In the genomic region with DNA sequence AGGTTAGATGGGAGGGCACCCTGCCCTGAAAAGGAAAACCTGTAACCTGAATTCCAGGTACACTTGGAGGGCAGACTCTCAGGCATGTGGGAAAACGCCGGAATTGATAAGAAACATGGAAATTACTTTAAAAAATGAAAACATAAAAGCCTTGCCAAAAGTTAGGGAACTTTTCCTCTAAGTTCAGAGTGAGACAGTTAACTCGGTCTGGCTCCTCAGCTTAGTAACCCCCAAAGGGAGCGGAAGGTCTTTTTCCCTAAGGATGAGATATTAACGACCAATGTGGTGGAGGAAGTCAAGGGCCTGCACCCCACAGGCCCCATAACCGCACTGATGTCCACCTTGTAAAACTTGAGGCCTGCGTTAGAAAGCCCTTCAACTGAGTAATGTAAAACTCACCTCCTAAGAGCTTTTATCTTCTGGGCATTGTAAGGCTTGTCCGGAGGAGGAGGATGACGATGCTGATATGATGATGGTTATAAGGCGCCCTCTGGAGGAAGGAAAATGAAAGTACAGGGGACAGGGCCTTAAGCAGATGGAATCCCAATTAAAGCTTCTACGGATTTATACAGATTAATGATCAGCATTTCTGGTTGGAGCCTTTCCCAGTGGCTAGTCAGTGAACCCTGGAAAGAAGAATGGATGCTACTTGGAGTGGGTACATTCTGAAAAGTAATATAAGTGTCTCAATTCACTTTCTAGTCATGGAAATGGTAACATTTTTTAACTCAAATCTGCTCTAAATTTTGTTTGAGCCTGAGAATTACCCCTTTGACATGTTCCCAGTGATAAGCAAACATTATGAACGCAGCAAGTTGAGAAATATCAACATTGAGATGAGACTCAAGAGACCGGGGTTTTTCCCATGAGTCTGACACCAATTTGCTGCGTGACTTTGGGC, we compare ENCODE assay signal across 8 cellular contexts. TPM values are rescaled to one million over a fixed set of nuclear protein-coding genes. Genes with fewer than 3 reads are reported as not detected.
DNase-seq lines count a peak whose midpoint lies in the region; ATAC-seq and TF ChIP-seq lines count a peak whose summit lies in the region.

No MANE protein-coding gene starts in this region.

- no peaks in the 10 kb centered on the region for H4K20me1 ChIP-seq in mammary epithelial cell (ENCODE audit: insufficient read depth, low read length)

- peak; percentile 78 to 80 for TF ChIP-seq CTCF in mammary epithelial cell (conservative IDR thresholded peaks at IDR 0.05 in 1 of 2, IDR thresholded peaks at IDR 0.05 in 1 of 2; ENCODE audit: extremely low read depth in 1 of 2, insufficient read depth in 1 of 2, low read depth in 1 of 2, low read length in 2 of 2)

- H3K36me3 ChIP-seq in mammary epithelial cell (ENCODE audit: insufficient read depth, low read length): no peaks in the 10 kb centered on the region

- CTCF ChIA-PET in activated CD8-positive, alpha-beta memory T cell treated with anti-CD3 and anti-CD28 coated beads, Interleukin-2, amount 10 ng/mL, durations not matched to agents 7 days and 5 days (lab: Charles Lee): interaction anchor here (0.9 to 1.7 kb wide), 11 partner anchors 8 to 1164 kb away, joined by 3 to 10 read pairs (median 5); partner anchors contain the start of gene VPS50
- CTCF ChIA-PET in mammary epithelial cell (lab: Charles Lee; ENCODE audit: low non-redundant PET): interaction anchor here (0.5 to 1.7 kb wide), 7 partner anchors 61 to 529 kb away, joined by 3 to 16 read pairs (median 5); no protein-coding TSS in a partner anchor

- no peak overlapping the region for H3K9ac ChIP-seq in mammary epithelial cell (ENCODE audit: insufficient read depth, low read length)

- H3K4me3 ChIP-seq in mammary epithelial cell (replicated peaks in 1 of 3; ENCODE audit: insufficient read depth in 1 of 3, low read depth in 2 of 3, low read length in 3 of 3): no peak overlapping the region

- ATAC-seq in activated CD8-positive, alpha-beta memory T cell treated with anti-CD3 and anti-CD28 coated beads, Interleukin-2, amount 10 ng/mL, durations not matched to agents 7 days and 5 days: peak; percentile 72
- peak; percentile 78 for ATAC-seq in GM21786 (IDR thresholded peaks at IDR 0.05; ENCODE audit: unreplicated experiment)
- peak; percentile 72 for ATAC-seq in stimulated activated effector memory CD8-positive, alpha-beta T cell treated with anti-CD3 and anti-CD28 coated beads, Interleukin-12 subunit alpha, Interleukin-12 subunit beta, amount 100 ng/mL, for 72 hours

- H3K27me3 Mint-ChIP-seq in activated CD8-positive, alpha-beta memory T cell treated with anti-CD3 and anti-CD28 coated beads, Interleukin-2, amount 10 ng/mL, durations not matched to agents 7 days and 5 days: peaks cover 13% of the 10 kb centered on the region

- dilution Hi-C loops in mammary epithelial cell (cut with HindIII; ENCODE audit: low sequenced_read_pairs): no loop called here

- intact Hi-C loops in mammary epithelial cell (cut with micrococcal nuclease): loop anchor here (1.0 to 10.0 kb wide), 7 partner anchors 100 to 678 kb away; no protein-coding TSS in a partner anchor

- H3K27me3 ChIP-seq in mammary epithelial cell (ENCODE audit: insufficient read depth, low read length): peaks cover 2% of the 10 kb centered on the region

- no peaks in the 10 kb centered on the region for H3K36me3 Mint-ChIP-seq in activated CD8-positive, alpha-beta memory T cell treated with anti-CD3 and anti-CD28 coated beads, Interleukin-2, amount 10 ng/mL, durations not matched to agents 7 days and 5 days
- H3K36me3 Mint-ChIP-seq in stimulated activated effector memory CD8-positive, alpha-beta T cell treated with anti-CD3 and anti-CD28 coated beads, Interleukin-12 subunit alpha, Interleukin-12 subunit beta, amount 100 ng/mL, for 72 hours: no peaks in the 10 kb centered on the region

- H3K9me3 ChIP-seq in mammary epithelial cell (replicated peaks; ENCODE audit: insufficient read depth, low read length): no peaks in the 10 kb centered on the region

- BruUV-seq in mammary epithelial cell (replicated peaks; lab: Mats Ljungman, UMichigan): no TSS peak

- H3K4me2 ChIP-seq in mammary epithelial cell (ENCODE audit: insufficient read depth, low read depth, low read length): peak overlapping the region; percentile 31

- H3K27ac ChIP-seq in mammary epithelial cell (ENCODE audit: insufficient read depth, low read depth, low read length): no peak overlapping the region

- H3K79me2 ChIP-seq in mammary epithelial cell (ENCODE audit: insufficient read depth, low read length): no peaks in the 10 kb centered on the region

- in situ Hi-C loops in mammary epithelial cell (cut with MboI; ENCODE audit: low sequenced_read_pairs in 2 of 2): loop anchor here in 1 of 2 donors (10.0 kb wide), 1 partner anchor 101 kb away; no protein-coding TSS in a partner anchor

- H3K4me3 Mint-ChIP-seq in activated CD8-positive, alpha-beta memory T cell treated with anti-CD3 and anti-CD28 coated beads, Interleukin-2, amount 10 ng/mL, durations not matched to agents 7 days and 5 days: peak overlapping the region; percentile 56
- peak overlapping the region; percentile 24 for H3K4me3 Mint-ChIP-seq in stimulated activated effector memory CD8-positive, alpha-beta T cell treated with anti-CD3 and anti-CD28 coated beads, Interleukin-12 subunit alpha, Interleukin-12 subunit beta, amount 100 ng/mL, for 72 hours

- peaks cover 15% of the 10 kb centered on the region for H3K4me1 ChIP-seq in mammary epithelial cell (ENCODE audit: insufficient read depth, low read length)

- WGBS in mammary epithelial cell (ENCODE audit: low coverage, missing lambda C conversion rate): 25% methylated on average over 14 of the region's 14 CpGs

- peak overlapping the region; percentile 75 for H2AFZ ChIP-seq in mammary epithelial cell (ENCODE audit: low read depth, low read length)

- peak; percentile 59 for DNase-seq in activated CD8-positive, alpha-beta memory T cell treated with anti-CD3 and anti-CD28 coated beads, Interleukin-2, amount 10 ng/mL, durations not matched to agents 7 days and 5 days
- no peak for DNase-seq in activated CD8-positive, alpha-beta memory T cell treated with anti-CD3 and anti-CD28 coated beads, Interleukin-2, amount 50 U/mL, for 48 hours
- DNase-seq in HuH-7.5 (ENCODE audit: low spot score) (peak; percentile 68), OCI-M1 (lab: John Stamatoyannopoulos, UW) (peak; percentile 94), mammary epithelial cell (peak; percentile 63), iris pigment epithelial cell (ENCODE audit: low read depth) (peak; percentile 87)
- DNase-seq in stimulated activated effector memory CD8-positive, alpha-beta T cell treated with anti-CD3 and anti-CD28 coated beads, Interleukin-12 subunit alpha, Interleukin-12 subunit beta, amount 100 ng/mL, for 72 hours (ENCODE audit: low spot score in 2 of 2): peak in 1 of 2 donors; percentile 51

- peak overlapping the region; percentile 49 for H3K27ac Mint-ChIP-seq in activated CD8-positive, alpha-beta memory T cell treated with anti-CD3 and anti-CD28 coated beads, Interleukin-2, amount 10 ng/mL, durations not matched to agents 7 days and 5 days
- no peak overlapping the region for H3K27ac Mint-ChIP-seq in stimulated activated effector memory CD8-positive, alpha-beta T cell treated with anti-CD3 and anti-CD28 coated beads, Interleukin-12 subunit alpha, Interleukin-12 subunit beta, amount 100 ng/mL, for 72 hours

- H3K9me3 Mint-ChIP-seq in activated CD8-positive, alpha-beta memory T cell treated with anti-CD3 and anti-CD28 coated beads, Interleukin-2, amount 10 ng/mL, durations not matched to agents 7 days and 5 days (ENCODE audit: low read depth): no peaks in the 10 kb centered on the region
- H3K9me3 Mint-ChIP-seq in stimulated activated effector memory CD8-positive, alpha-beta T cell treated with anti-CD3 and anti-CD28 coated beads, Interleukin-12 subunit alpha, Interleukin-12 subunit beta, amount 100 ng/mL, for 72 hours: no peaks in the 10 kb centered on the region

- peaks cover 25% of the 10 kb centered on the region for H3K4me1 Mint-ChIP-seq in activated CD8-positive, alpha-beta memory T cell treated with anti-CD3 and anti-CD28 coated beads, Interleukin-2, amount 10 ng/mL, durations not matched to agents 7 days and 5 days
- peaks cover 11% of the 10 kb centered on the region for H3K4me1 Mint-ChIP-seq in stimulated activated effector memory CD8-positive, alpha-beta T cell treated with anti-CD3 and anti-CD28 coated beads, Interleukin-12 subunit alpha, Interleukin-12 subunit beta, amount 100 ng/mL, for 72 hours

RNA-seq across cellular contexts. Expression of gene COL1A2, which starts 0.7 kb away (rescaled TPM):
- 1 to 10 TPM in 1 of 2 experiments, under 1 TPM in 1; 0.50 to 1.6 TPM for total RNA-seq in activated CD8-positive, alpha-beta memory T cell treated with anti-CD3 and anti-CD28 coated beads, Interleukin-2, amount 10 ng/mL, durations not matched to agents 7 days and 5 days
- 10 to 100 TPM in 1 of 2 donors, under 1 TPM in 1; 0.45 to 13.7 TPM for total RNA-seq in mammary epithelial cell
- 0.60 TPM for polyA plus RNA-seq in mammary epithelial cell
- 0.31 TPM for polyA minus RNA-seq in mammary epithelial cell
